Comparison of ENCODE assay signal across 26 cellular contexts in the genomic region with DNA sequence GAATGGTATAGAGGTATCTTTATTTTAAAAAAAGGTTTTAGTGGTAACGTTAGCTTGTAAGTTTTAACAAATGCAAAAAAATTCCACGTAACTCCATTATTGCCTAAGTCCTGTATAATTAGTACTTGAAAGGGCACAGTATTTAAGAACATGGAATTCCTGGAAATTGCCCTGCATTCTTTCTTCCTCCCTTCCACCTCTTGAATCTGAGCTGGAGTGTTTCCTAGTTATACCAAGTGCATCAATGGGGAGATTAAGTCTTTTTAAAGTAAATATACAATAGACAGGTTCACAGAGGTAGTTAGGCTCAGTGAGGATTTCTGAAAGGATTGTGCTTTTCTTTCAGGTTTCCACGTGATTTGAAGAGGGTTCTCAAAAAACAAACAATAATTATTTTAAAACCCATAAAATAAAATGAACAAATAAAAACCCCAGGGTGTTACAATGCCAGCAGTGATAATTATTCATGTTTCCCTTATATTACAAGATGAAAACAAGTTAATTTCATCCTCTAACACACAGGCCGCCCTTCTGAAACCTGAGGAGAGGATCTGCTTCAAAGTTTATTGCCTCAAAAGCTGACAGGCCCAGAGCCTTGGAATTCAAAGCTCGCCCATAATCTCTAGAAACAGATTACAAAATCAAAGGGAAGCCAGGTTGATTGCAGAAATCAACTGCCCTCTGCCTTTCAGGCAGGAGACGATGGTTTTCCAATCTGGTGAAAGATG.
DNase-seq lines count a peak whose midpoint lies in the region; ATAC-seq and TF ChIP-seq lines count a peak whose summit lies in the region.
"Had no signal": no experiment of that assay in that cellular context is flagged by ENCODE, and none has a peak within 500 bp of the region (broad histone marks: within the 10 kb centered on the region; RNA-seq: fewer than 3 reads in every experiment).

No MANE protein-coding gene starts in this region.

- DNase-seq in HEK293T (ENCODE audit: extremely low spot score) (peak; percentile 34), NCI-H748 treated with DMSO at 0.1 percent for 48 hours (lab: John Stamatoyannopoulos, UW) (peak; percentile 12), progenitor cell of endocrine pancreas (ENCODE audit: low spot score, unreplicated experiment) (no peak), NCI-H526 (lab: John Stamatoyannopoulos, UW) (no peak), NCI-H526 treated with DMSO at 0.1 percent for 48 hours (lab: John Stamatoyannopoulos, UW) (no peak)
- DNase-seq: activated CD4-positive, alpha-beta T cell treated with anti-CD3 and anti-CD28 coated beads, Interleukin-2, amount 10 ng/mL, durations not matched to agents 7 days and 5 days; activated CD8-positive, alpha-beta memory T cell treated with anti-CD3 and anti-CD28 coated beads, Interleukin-2, amount 10 ng/mL, durations not matched to agents 7 days and 5 days; CD4-positive, CD25-positive, alpha-beta regulatory T cell; HFFc6; left ventricle myocardium inferior; MG63; mucosa of descending colon; NCI-H1694; NCI-H345; stimulated activated CD4-positive, alpha-beta T cell treated with anti-CD3 and anti-CD28 coated beads, Interleukin-2, amount 100 ng/mL, for 24 hours; T-helper 2 cell had no signal

- no peaks in the 10 kb centered on the region for H3K36me3 Mint-ChIP-seq in progenitor cell of endocrine pancreas (ENCODE audit: insufficient read depth)
- H3K36me3 Mint-ChIP-seq: activated naive CD8-positive, alpha-beta T cell; CD4-positive, CD25-positive, alpha-beta regulatory T cell had no signal

- TF ChIP-seq CTCF in progenitor cell of endocrine pancreas (IDR thresholded peaks at IDR 0.05; ENCODE audit: unreplicated experiment) = no peak

- no peaks in the 10 kb centered on the region for H3K27me3 Mint-ChIP-seq in progenitor cell of endocrine pancreas
- H3K27me3 Mint-ChIP-seq: activated naive CD8-positive, alpha-beta T cell had no signal

- H3K27me3 ChIP-seq in layer of hippocampus (ENCODE audit: control insufficient read depth, insufficient read depth, low read length) = no peaks in the 10 kb centered on the region
- H3K27me3 ChIP-seq: MG63, suprapubic skin had no signal

- H3K4me1 Mint-ChIP-seq in progenitor cell of endocrine pancreas (ENCODE audit: low read depth) = peaks cover 43% of the 10 kb centered on the region
- H3K4me1 Mint-ChIP-seq: stimulated activated effector memory CD8-positive, alpha-beta T cell treated with anti-CD3 and anti-CD28 coated beads, Interleukin-12 subunit alpha, Interleukin-12 subunit beta, amount 100 ng/mL, for 72 hours had no signal

- H3K9me3 Mint-ChIP-seq in progenitor cell of endocrine pancreas (ENCODE audit: low read depth) = no peaks in the 10 kb centered on the region
- H3K9me3 Mint-ChIP-seq: activated CD4-positive, alpha-beta T cell treated with anti-CD3 and anti-CD28 coated beads, Interleukin-2, amount 10 ng/mL, durations not matched to agents 7 days and 5 days; HFFc6; neural crest cell; stimulated activated effector memory CD8-positive, alpha-beta T cell treated with anti-CD3 and anti-CD28 coated beads, Interleukin-12 subunit alpha, Interleukin-12 subunit beta, amount 100 ng/mL, for 72 hours had no signal

- H3K27ac ChIP-seq in layer of hippocampus (ENCODE audit: low read depth, low read length) = peak overlapping the region; percentile 22
- H3K27ac ChIP-seq: left ventricle myocardium inferior, prostate gland, SK-N-MC, suprapubic skin had no signal

- H3K27ac Mint-ChIP-seq in progenitor cell of endocrine pancreas = peak overlapping the region; percentile 42
- H3K27ac Mint-ChIP-seq: activated CD4-positive, alpha-beta T cell treated with anti-CD3 and anti-CD28 coated beads, Interleukin-2, amount 10 ng/mL, durations not matched to agents 7 days and 5 days; activated CD8-positive, alpha-beta memory T cell treated with anti-CD3 and anti-CD28 coated beads, Interleukin-2, amount 10 ng/mL, durations not matched to agents 7 days and 5 days; activated naive CD8-positive, alpha-beta T cell; HFFc6; stimulated activated effector memory CD8-positive, alpha-beta T cell treated with anti-CD3 and anti-CD28 coated beads, Interleukin-12 subunit alpha, Interleukin-12 subunit beta, amount 100 ng/mL, for 72 hours had no signal

- no peak for ATAC-seq in HG03457 (IDR thresholded peaks at IDR 0.05; ENCODE audit: unreplicated experiment)
- ATAC-seq: activated CD8-positive, alpha-beta memory T cell treated with anti-CD3 and anti-CD28 coated beads, Interleukin-2, amount 10 ng/mL, durations not matched to agents 7 days and 5 days; GM12878; K562; mucosa of descending colon; stimulated activated effector memory CD8-positive, alpha-beta T cell treated with anti-CD3 and anti-CD28 coated beads, Interleukin-12 subunit alpha, Interleukin-12 subunit beta, amount 100 ng/mL, for 72 hours had no signal

- no peak overlapping the region for H3K4me3 Mint-ChIP-seq in progenitor cell of endocrine pancreas (ENCODE audit: low read depth)
- H3K4me3 Mint-ChIP-seq: activated CD4-positive, alpha-beta T cell treated with anti-CD3 and anti-CD28 coated beads, Interleukin-2, amount 10 ng/mL, durations not matched to agents 7 days and 5 days; activated CD8-positive, alpha-beta memory T cell treated with anti-CD3 and anti-CD28 coated beads, Interleukin-2, amount 10 ng/mL, durations not matched to agents 7 days and 5 days; activated naive CD8-positive, alpha-beta T cell; CD4-positive, CD25-positive, alpha-beta regulatory T cell; HFFc6 had no signal

- POLR2A ChIA-PET in HEK293T (lab: Yijun Ruan, JAX) = no interaction called here

- CTCF ChIA-PET in HEK293T (lab: Yijun Ruan, JAX) = interaction anchor here (1.9 kb wide), 1 partner anchor 55 kb away, joined by 6 read pairs; no protein-coding TSS in a partner anchor

TF ChIP-seq in HEK293T, 16 proteins besides CTCF, POLR2A, EP300 and RAD21:
- no peak for TF ChIP-seq HDGF (IDR thresholded peaks at IDR 0.05; ENCODE audit: borderline replicate concordance)
- TF ChIP-seq SUZ12 (IDR thresholded peaks at IDR 0.05) = no peak
- TF ChIP-seq, protein P1, sequence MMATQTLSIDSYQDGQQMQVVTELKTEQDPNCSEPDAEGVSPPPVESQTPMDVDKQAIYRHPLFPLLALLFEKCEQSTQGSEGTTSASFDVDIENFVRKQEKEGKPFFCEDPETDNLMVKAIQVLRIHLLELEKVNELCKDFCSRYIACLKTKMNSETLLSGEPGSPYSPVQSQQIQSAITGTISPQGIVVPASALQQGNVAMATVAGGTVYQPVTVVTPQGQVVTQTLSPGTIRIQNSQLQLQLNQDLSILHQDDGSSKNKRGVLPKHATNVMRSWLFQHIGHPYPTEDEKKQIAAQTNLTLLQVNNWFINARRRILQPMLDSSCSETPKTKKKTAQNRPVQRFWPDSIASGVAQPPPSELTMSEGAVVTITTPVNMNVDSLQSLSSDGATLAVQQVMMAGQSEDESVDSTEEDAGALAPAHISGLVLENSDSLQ (IDR thresholded peaks at IDR 0.05) = peak; percentile 62; the same call in 1 of the 2 replicates
- TF ChIP-seq LEF1 (IDR thresholded peaks at IDR 0.05; ENCODE audit: borderline replicate concordance) = no peak

Comparison
In these comparisons a context has a peak if more than half of its experiments do, and no peak if none do; other contexts are left out.
1. DNase-seq: peak in HEK293T (single experiment) and NCI-H748 treated with DMSO at 0.1 percent for 48 hours (single experiment); none in progenitor cell of endocrine pancreas (single experiment), NCI-H526 (0 of 2) and NCI-H526 treated with DMSO at 0.1 percent for 48 hours (single experiment).